Comparison of ENCODE assay signal across 1 cellular context in genomic region chr12:63862187-63863107, GRCh38.
TF ChIP-seq lines count a peak whose summit lies in the region.

No MANE protein-coding gene starts in this region.

TF ChIP-seq in HepG2, 621 proteins besides CTCF, POLR2A, EP300 and RAD21 (continued from another document):
- TF ChIP-seq, protein P1, sequence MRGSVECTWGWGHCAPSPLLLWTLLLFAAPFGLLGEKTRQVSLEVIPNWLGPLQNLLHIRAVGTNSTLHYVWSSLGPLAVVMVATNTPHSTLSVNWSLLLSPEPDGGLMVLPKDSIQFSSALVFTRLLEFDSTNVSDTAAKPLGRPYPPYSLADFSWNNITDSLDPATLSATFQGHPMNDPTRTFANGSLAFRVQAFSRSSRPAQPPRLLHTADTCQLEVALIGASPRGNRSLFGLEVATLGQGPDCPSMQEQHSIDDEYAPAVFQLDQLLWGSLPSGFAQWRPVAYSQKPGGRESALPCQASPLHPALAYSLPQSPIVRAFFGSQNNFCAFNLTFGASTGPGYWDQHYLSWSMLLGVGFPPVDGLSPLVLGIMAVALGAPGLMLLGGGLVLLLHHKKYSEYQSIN (CRISPR knock-in tag; IDR thresholded peaks at IDR 0.05; ENCODE audit: borderline replicate concordance) = no peak
- TF ChIP-seq CREB1 (IDR thresholded peaks at IDR 0.05) (no peak), CREB1 (CRISPR knock-in tag; IDR thresholded peaks at IDR 0.05) (0 out of 2 replicates have a peak, but pooled peaks have one; percentile 46), TBX2 (CRISPR knock-in tag; IDR thresholded peaks at IDR 0.05; ENCODE audit: borderline replicate concordance) (0 out of 2 replicates have a peak, but pooled peaks have one; percentile 21), ZBTB38 (CRISPR knock-in tag; IDR thresholded peaks at IDR 0.05) (no peak), FOSL2 (CRISPR knock-in tag; IDR thresholded peaks at IDR 0.05) (peak; percentile 65), E2F1 (CRISPR knock-in tag; IDR thresholded peaks at IDR 0.05) (no peak), ZNF552 (CRISPR knock-in tag; IDR thresholded peaks at IDR 0.05; ENCODE audit: borderline replicate concordance) (no peak), SNRNP70 (IDR thresholded peaks at IDR 0.05; ENCODE audit: low read depth, low read length) (no peak), SAP130 (CRISPR knock-in tag; IDR thresholded peaks at IDR 0.05; ENCODE audit: low read depth) (peak; percentile 47), ZSCAN22 (CRISPR knock-in tag; IDR thresholded peaks at IDR 0.05) (no peak)
